In genomic region chr16:28491970-28492474, GRCh38 we compare ENCODE assay signal across 8 cellular contexts. TPM values are rescaled to one million over a fixed set of nuclear protein-coding genes. Genes with fewer than 3 reads are reported as not detected.
A peak's percentile ranks its signal among the peaks of the same experiment; 100 is the strongest.
DNase-seq lines count a peak whose midpoint lies in the region; ATAC-seq and TF ChIP-seq lines count a peak whose summit lies in the region.

CLN3 (minus strand) TSS chr16:28492074; CDS start chr16:28491759, 315 bp downstream.

- no peaks in the 10 kb centered on the region for H3K4me1 Mint-ChIP-seq in nephron

- peak within 1 kb of the TSS; percentile 99 for H2AFZ ChIP-seq in MM.1S (ENCODE audit: low read length)

- H3K36me3 Mint-ChIP-seq in nephron (ENCODE audit: low read depth) = peaks cover 11% of the 10 kb centered on the region

- peak within 1 kb of the TSS; percentile 99 to 100 (median 99) for H3K4me3 Mint-ChIP-seq in nephron

- no peaks in the 10 kb centered on the region for H3K9me3 Mint-ChIP-seq in nephron

- H3K4me2 ChIP-seq in MM.1S (ENCODE audit: low read depth, low read length) = peak within 1 kb of the TSS; percentile 93

- peaks cover 7% of the 10 kb centered on the region for H3K79me2 ChIP-seq in MM.1S (ENCODE audit: low read length)

- ATAC-seq in stimulated activated naive CD8-positive, alpha-beta T cell treated with anti-CD3 and anti-CD28 coated beads, Interleukin-15, Interleukin-2, amounts not matched to agents 100 U/mL and 50 U/mL, for 24 hours = peak; percentile 70

- TF ChIP-seq CTCF in MM.1S (IDR thresholded peaks at IDR 0.05; ENCODE audit: low read length) (no peak), nephron (IDR thresholded peaks at IDR 0.05; ENCODE audit: unreplicated experiment in 3 of 3) (no peak)

- no peaks in the 10 kb centered on the region for H4K20me1 ChIP-seq in MM.1S (ENCODE audit: insufficient read depth, low read length)

- H3K27ac Mint-ChIP-seq in nephron = peak within 1 kb of the TSS; percentile 100

- H3K27me3 Mint-ChIP-seq in nephron (ENCODE audit: low read depth) = peaks cover 7% of the 10 kb centered on the region

- no peaks in the 10 kb centered on the region for H3K9me3 ChIP-seq in MM.1S (replicated peaks; ENCODE audit: insufficient read depth, low read length)

- DNase-seq in ELF-1 (ENCODE audit: low read depth, low spot score) (peak; percentile 96), H7 (peak; percentile 95), MM.1S (peak; percentile 97), SHP77 treated with DMSO at 0.1 percent for 48 hours (lab: John Stamatoyannopoulos, UW) (peak; percentile 97), fibroblast of the conjunctiva (ENCODE audit: low read depth) (peak; percentile 94)
- peak; percentile 94 for DNase-seq in activated effector memory CD4-positive, alpha-beta T cell treated with anti-CD3 and anti-CD28 coated beads, Interleukin-2, amount 50 U/mL, for 16 hours
- peak; percentile 85 for DNase-seq in stimulated activated naive CD8-positive, alpha-beta T cell treated with anti-CD3 and anti-CD28 coated beads, Interleukin-15, Interleukin-2, amounts not matched to agents 100 U/mL and 50 U/mL, for 24 hours

- no peaks in the 10 kb centered on the region for H3K9me2 ChIP-seq in MM.1S (replicated peaks; ENCODE audit: insufficient read depth, low read length)

- H3K9ac ChIP-seq in MM.1S (ENCODE audit: low read length) = peak within 1 kb of the TSS; percentile 85

- H3F3A ChIP-seq in MM.1S (ENCODE audit: insufficient read depth, low read length) = 0 out of 2 replicates have a peak, but pooled peaks cover 3% of the 10 kb centered on the region

- H3K4me1 ChIP-seq in MM.1S (ENCODE audit: low read length) = peaks cover 14% of the 10 kb centered on the region

- H3K27me3 ChIP-seq in H7 (ENCODE audit: control insufficient read depth, insufficient read depth, low read length) = no peaks in the 10 kb centered on the region; the same call in none of the 2 replicates
- no peaks in the 10 kb centered on the region for H3K27me3 ChIP-seq in MM.1S (replicated peaks; ENCODE audit: insufficient read depth, low read length)

- H3K36me3 ChIP-seq in H7 (replicated peaks; ENCODE audit: control insufficient read depth, insufficient read depth, low read length) (peaks cover 1% of the 10 kb centered on the region), MM.1S (replicated peaks; ENCODE audit: insufficient read depth, low read length) (no peaks in the 10 kb centered on the region)

- peak within 1 kb of the TSS; percentile 89 for H3K4me3 ChIP-seq in H7 (ENCODE audit: insufficient read depth, low read depth, low read length)
- H3K4me3 ChIP-seq in MM.1S (ENCODE audit: low read length) = peak within 1 kb of the TSS; percentile 99

- H3K27ac ChIP-seq in MM.1S (ENCODE audit: low read length) = peak within 1 kb of the TSS; percentile 84

RNA-seq across cellular contexts. Expression of gene CLN3, which starts in this region (rescaled TPM):
- 11.8 and 23.0 TPM in 2 replicates for total RNA-seq in H7 (2014; rRNA removed; shearing (Covaris generic))

Comparison
In these comparisons a context has a peak if more than half of its experiments do, and no peak if none do; other contexts are left out.
1. Peak in every context shown above with its lines: DNase-seq, ATAC-seq, H3K4me3 ChIP-seq and H3K27ac ChIP-seq.